Comparison of ENCODE assay signal across 1 cellular context in genomic region chr10:88707429-88708110, GRCh38.
A peak's percentile ranks its signal among the peaks of the same experiment; 100 is the strongest.
TF ChIP-seq lines count a peak whose summit lies in the region.

No MANE protein-coding gene starts in this region.

TF ChIP-seq in SK-N-SH, 30 proteins besides CTCF, POLR2A, EP300 and RAD21 (continued from another document):
- TF ChIP-seq RFX5 (IDR thresholded peaks at IDR 0.05; ENCODE audit: low read length) (no peak), MXI1 (IDR thresholded peaks at IDR 0.05; ENCODE audit: low read depth, low read length) (no peak), NRF1 (IDR thresholded peaks at IDR 0.05; ENCODE audit: low read depth, low read length) (no peak), EZH2phosphoT487 (IDR thresholded peaks at IDR 0.05; ENCODE audit: borderline replicate concordance, low read depth) (no peak), RXRA (IDR thresholded peaks at IDR 0.05; ENCODE audit: borderline replicate concordance, low read depth) (peak; percentile 53; the same call in 1 of the 2 replicates), TCF12 (IDR thresholded peaks at IDR 0.05) (peak; percentile 71), REST (IDR thresholded peaks at IDR 0.05; ENCODE audit: low read depth, low read length) (no peak)
